12 cellular contexts compared by ENCODE assay signal in genomic region chr14:64218344-64219240, GRCh38.
DNase-seq lines count a peak whose midpoint lies in the region; ATAC-seq and TF ChIP-seq lines count a peak whose summit lies in the region.
"Had no signal": no experiment of that assay in that cellular context is flagged by ENCODE, and none has a peak within 500 bp of the region (broad histone marks: within the 10 kb centered on the region; RNA-seq: fewer than 3 reads in every experiment).

No MANE protein-coding gene starts in this region.

- H3K9ac ChIP-seq in BLaER1: no peak overlapping the region
- H3K9ac ChIP-seq: KMS-11 had no signal

- H3K9me3 Mint-ChIP-seq in glutamatergic neuron (ENCODE audit: unreplicated experiment): peaks cover 6% of the 10 kb centered on the region

- H3K4me3 ChIP-seq in BLaER1: no peak overlapping the region

- H3K9me3 ChIP-seq in BLaER1: no peaks in the 10 kb centered on the region
- H3K9me3 ChIP-seq in T-helper 17 cell (ENCODE audit: control insufficient read depth, low read length, poor library complexity, severe bottlenecking): no peaks in the 10 kb centered on the region

- H3K4me2 ChIP-seq in BLaER1: peak overlapping the region; percentile 68
- H3K4me2 ChIP-seq: KMS-11 had no signal

- peaks cover 69% of the 10 kb centered on the region for H3K4me1 ChIP-seq in BLaER1

- no peak for DNase-seq in T-helper 17 cell
- peak; percentile 67 for DNase-seq in kidney glomerular epithelial cell (lab: John Stamatoyannopoulos, UW)
- DNase-seq in glutamatergic neuron: no peak
- DNase-seq in ureter (ENCODE audit: low spot score): no peak
- no peak for DNase-seq in SHP77 treated with DMSO at 0.1 percent for 48 hours (lab: John Stamatoyannopoulos, UW)
- DNase-seq in NCI-H526 (lab: John Stamatoyannopoulos, UW): no peak
- DNase-seq: activated CD8-positive, alpha-beta memory T cell treated with anti-CD3 and anti-CD28 coated beads for 24 hours; NCI-H510A treated with DMSO at 0.1 percent for 48 hours had no signal

- H3K27ac ChIP-seq in BLaER1: no peak overlapping the region
- H3K27ac ChIP-seq: epithelial cell of prostate, KMS-11 had no signal

- no peak for TF ChIP-seq CTCF in glutamatergic neuron (IDR thresholded peaks at IDR 0.05; ENCODE audit: partially characterized antibody, unreplicated experiment)

- H3K27me3 Mint-ChIP-seq in T-helper 17 cell: no peaks in the 10 kb centered on the region
- H3K27me3 Mint-ChIP-seq in glutamatergic neuron (ENCODE audit: unreplicated experiment): no peaks in the 10 kb centered on the region

- H3K36me3 Mint-ChIP-seq in T-helper 17 cell (ENCODE audit: low read depth): peaks cover 5% of the 10 kb centered on the region
- peaks cover 4% of the 10 kb centered on the region for H3K36me3 Mint-ChIP-seq in glutamatergic neuron (ENCODE audit: unreplicated experiment)

- no peaks in the 10 kb centered on the region for H4K20me1 ChIP-seq in BLaER1

- H3K27me3 ChIP-seq in BLaER1: no peaks in the 10 kb centered on the region

- ATAC-seq in GM21381 (IDR thresholded peaks at IDR 0.05; ENCODE audit: unreplicated experiment) (peak; percentile 54), T-helper 17 cell (no peak)

- peak overlapping the region; percentile 34 for H3K27ac Mint-ChIP-seq in T-helper 17 cell
- H3K27ac Mint-ChIP-seq in glutamatergic neuron (ENCODE audit: unreplicated experiment): no peak overlapping the region

- H3K4me3 Mint-ChIP-seq in T-helper 17 cell: no peak overlapping the region
- no peak overlapping the region for H3K4me3 Mint-ChIP-seq in glutamatergic neuron (ENCODE audit: unreplicated experiment)

- no peaks in the 10 kb centered on the region for H3K4me1 Mint-ChIP-seq in T-helper 17 cell
- no peaks in the 10 kb centered on the region for H3K4me1 Mint-ChIP-seq in glutamatergic neuron (ENCODE audit: low read depth, unreplicated experiment)

- peaks cover 52% of the 10 kb centered on the region for H3K36me3 ChIP-seq in BLaER1
